In the genomic region with DNA sequence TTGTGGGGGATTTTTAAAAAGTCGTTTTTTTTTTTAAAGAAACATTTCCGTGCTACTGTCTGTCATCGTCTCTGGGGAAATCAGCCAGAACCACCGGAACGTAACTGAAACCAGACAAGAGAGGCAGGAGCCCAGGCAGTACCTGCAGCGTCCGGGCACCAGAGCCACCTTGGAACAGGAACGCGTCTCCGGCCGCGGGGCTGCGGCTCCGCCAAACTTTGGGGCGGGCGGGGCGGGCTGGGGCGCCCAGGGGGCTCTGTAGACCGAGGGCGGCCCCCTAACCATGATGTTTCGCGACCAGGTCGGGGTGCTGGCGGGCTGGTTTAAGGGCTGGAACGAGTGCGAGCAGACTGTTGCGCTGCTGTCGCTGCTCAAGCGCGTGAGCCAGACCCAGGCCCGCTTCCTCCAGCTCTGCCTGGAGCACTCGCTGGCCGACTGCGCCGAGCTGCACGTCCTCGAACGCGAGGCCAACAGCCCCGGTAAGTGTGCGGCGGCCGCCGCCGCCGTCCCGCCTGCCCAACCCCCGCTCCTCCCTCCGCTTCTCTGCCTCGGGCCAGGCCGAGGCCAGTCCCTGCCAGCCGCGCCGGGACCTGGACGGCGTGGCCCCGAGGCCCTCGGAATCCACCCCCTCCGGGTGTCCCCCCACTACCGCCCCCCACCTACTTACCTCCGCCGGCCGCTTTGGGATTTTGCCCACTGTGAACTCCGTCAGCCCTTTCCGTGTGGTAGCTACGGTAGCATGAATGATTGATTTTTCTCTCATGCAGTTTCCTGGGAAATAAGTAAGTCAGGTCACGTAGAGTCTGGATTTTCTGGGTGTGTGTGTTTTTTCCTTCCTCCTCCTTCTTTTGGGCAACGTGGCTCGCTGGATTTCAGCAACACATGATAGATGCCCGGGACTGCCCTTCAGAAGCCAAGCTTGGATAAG, we compare ENCODE assay signal across 8 cellular contexts. TPM values are rescaled to one million over a fixed set of nuclear protein-coding genes. Genes with fewer than 3 reads are reported as not detected.
A peak's percentile ranks its signal among the peaks of the same experiment; 100 is the strongest.
DNase-seq lines count a peak whose midpoint lies in the region; ATAC-seq and TF ChIP-seq lines count a peak whose summit lies in the region.

No MANE protein-coding gene starts in this region.

- 1 to 2% methylated on average over 13 to 48 of the region's 70 CpGs for WGBS in body of pancreas, 2 donors

- H3K4me3 ChIP-seq in CD8-positive, alpha-beta memory T cell (ENCODE audit: low read length) = peak overlapping the region; percentile 81
- H3K4me3 ChIP-seq in body of pancreas (peak overlapping the region; percentile 48 to 59), iPS-11a (ENCODE audit: low read depth, low read length) (peak overlapping the region; percentile 72), retinal pigment epithelial cell (ENCODE audit: low read length) (peak overlapping the region; percentile 81)

- H3K9me3 Mint-ChIP-seq in CD8-positive, alpha-beta memory T cell = peaks cover 8 to 11% (median 9%) of the 10 kb centered on the region in 5 donors

- peak overlapping the region in 7 of 8 donors; percentile 65 to 91 (median 85) for H3K27ac Mint-ChIP-seq in CD8-positive, alpha-beta memory T cell

- peak in 1 of 3 donors; percentile 7 for TF ChIP-seq POLR2A in body of pancreas (IDR thresholded peaks at IDR 0.05)

- CTCF ChIA-PET in CD8-positive, alpha-beta memory T cell (lab: Charles Lee) = interaction anchor here (0.7 to 7.6 kb wide), 3 partner anchors 75 to 207 kb away, joined by 3 to 114 read pairs (median 5); no protein-coding TSS in a partner anchor

- peaks cover 12% of the 10 kb centered on the region for H3K27me3 ChIP-seq in CD8-positive, alpha-beta memory T cell (ENCODE audit: insufficient read depth, low read length, poor library complexity, severe bottlenecking)
- no peaks in the 10 kb centered on the region for H3K27me3 ChIP-seq in body of pancreas

- POLR2A ChIA-PET in CD8-positive, alpha-beta memory T cell (lab: Charles Lee) = interaction anchor here (0.7 to 1.9 kb wide), 3 partner anchors 58 to 80 kb away, joined by 3 to 12 read pairs (median 9); a partner anchor contains a TSS

- peak; percentile 14 to 61 (median 34) for DNase-seq in CD8-positive, alpha-beta memory T cell
- DNase-seq in T-helper 2 cell (peak in 3 of 5 experiments; percentile 17 to 79 (median 31)), body of pancreas (peak; percentile 51 to 60 (median 57)), retinal pigment epithelial cell (ENCODE audit: low read depth) (no peak), NCI-H187 (lab: John Stamatoyannopoulos, UW) (no peak)

- H3K27me3 Mint-ChIP-seq in CD8-positive, alpha-beta memory T cell = peaks cover 15 to 34% of the 10 kb centered on the region in 2 donors

- peaks cover 18% of the 10 kb centered on the region for H3K4me1 ChIP-seq in CD8-positive, alpha-beta memory T cell (ENCODE audit: insufficient read depth, low read length)
- H3K4me1 ChIP-seq in body of pancreas = peaks cover 19% of the 10 kb centered on the region

- intact Hi-C loops in body of pancreas (cut with DNase I) = no loop called here

- H3K9me3 ChIP-seq in CD8-positive, alpha-beta memory T cell (ENCODE audit: low read length) = no peaks in the 10 kb centered on the region
- no peaks in the 10 kb centered on the region for H3K9me3 ChIP-seq in body of pancreas

- peaks cover 3 to 9% (median 9%) of the 10 kb centered on the region in 3 donors for H3K36me3 Mint-ChIP-seq in CD8-positive, alpha-beta memory T cell

- H3K4me1 Mint-ChIP-seq in CD8-positive, alpha-beta memory T cell = peaks cover 16 to 23% (median 16%) of the 10 kb centered on the region in 3 donors

- H3K27ac ChIP-seq in CD8-positive, alpha-beta memory T cell (ENCODE audit: low read depth, low read length) = peak overlapping the region; percentile 34
- H3K27ac ChIP-seq in body of pancreas = peak overlapping the region; percentile 99 to 100 (median 100)

- TF ChIP-seq CTCF in body of pancreas (IDR thresholded peaks at IDR 0.05) (no peak), retinal pigment epithelial cell (conservative IDR thresholded peaks at IDR 0.05; ENCODE audit: low read depth, low read length) (no peak)

- ATAC-seq in HG02852 (IDR thresholded peaks at IDR 0.05; ENCODE audit: unreplicated experiment) = peak; percentile 24
- no peak for ATAC-seq in body of pancreas
- ATAC-seq in HG03342 (IDR thresholded peaks at IDR 0.05; ENCODE audit: unreplicated experiment) = no peak

- no peaks in the 10 kb centered on the region for H3K36me3 ChIP-seq in CD8-positive, alpha-beta memory T cell (ENCODE audit: insufficient read depth, low read length)
- H3K36me3 ChIP-seq in body of pancreas (replicated peaks in 1 of 2; ENCODE audit: insufficient read depth in 1 of 2, low read depth in 2 of 2) = no peaks in the 10 kb centered on the region

- H3K4me3 Mint-ChIP-seq in CD8-positive, alpha-beta memory T cell = peak overlapping the region; percentile 90 to 98 (median 93)

RNA-seq across cellular contexts. Expression of a gene that starts 1.0 kb away (rescaled TPM):
- total RNA-seq in CD8-positive, alpha-beta memory T cell = 1 to 10 TPM; 2.4 to 2.7 TPM
- polyA plus RNA-seq in CD8-positive, alpha-beta memory T cell = not detected
- 10 to 100 TPM; 11.2 to 15.3 TPM for total RNA-seq in body of pancreas

RNA-seq across cellular contexts. Expression of a gene that starts 58.2 kb away (rescaled TPM):
- 10 to 100 TPM; 13.3 to 15.3 TPM for total RNA-seq in CD8-positive, alpha-beta memory T cell
- 27.3 TPM for polyA plus RNA-seq in CD8-positive, alpha-beta memory T cell
- 10 to 100 TPM in 1 of 2 donors, 1 to 10 TPM in 1; 6.3 to 11.4 TPM for total RNA-seq in body of pancreas

Comparison
In these comparisons a context has a peak if more than half of its experiments do, and no peak if none do; other contexts are left out.
1. DNase-seq: peak in CD8-positive, alpha-beta memory T cell (5 of 5), T-helper 2 cell (3 of 5) and body of pancreas (4 of 4); none in retinal pigment epithelial cell (single experiment) and NCI-H187 (0 of 2).
2. Peak in every context shown above with its lines, with median percentiles within 50 percentile points of each other: H3K4me3 ChIP-seq.